In the genomic region with DNA sequence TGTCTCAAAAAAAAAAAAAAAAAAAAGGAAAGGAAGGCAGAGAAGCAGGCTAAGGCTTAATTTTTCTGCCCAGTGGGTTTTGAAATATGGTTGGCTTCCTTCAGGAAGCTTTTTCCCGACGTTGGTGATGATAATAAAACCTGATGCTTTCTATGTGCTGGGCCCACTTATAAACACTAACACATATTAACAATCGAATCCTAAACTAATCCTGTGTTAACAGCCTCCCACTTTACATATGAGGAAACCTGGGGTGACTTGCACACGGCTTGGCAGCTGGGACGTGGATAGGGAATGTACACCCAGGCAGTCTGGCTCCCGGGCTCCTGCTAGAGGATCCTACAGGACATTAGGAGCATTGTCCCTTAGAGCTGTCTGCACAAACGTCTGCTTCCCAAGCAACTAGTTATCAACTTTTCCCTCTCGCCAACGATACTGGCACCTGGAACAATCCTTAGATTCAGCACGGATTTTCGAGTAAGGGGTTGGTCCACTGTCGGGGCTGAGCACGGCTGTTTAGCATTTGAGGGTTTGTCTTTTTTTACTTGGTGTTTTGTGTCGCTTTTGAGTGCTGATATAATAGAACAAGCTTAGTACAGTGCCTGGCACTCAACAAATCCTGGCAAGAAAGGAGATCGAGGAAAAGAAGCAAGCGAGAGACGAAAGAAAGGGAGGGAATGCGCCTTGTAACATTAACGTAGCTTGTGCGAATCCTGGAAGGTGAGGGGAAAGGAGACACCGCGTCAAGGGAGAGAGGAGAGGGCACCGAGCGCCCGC, we compare ENCODE assay signal across 8 cellular contexts. TPM values are rescaled to one million over a fixed set of nuclear protein-coding genes. Genes with fewer than 3 reads are reported as not detected.
DNase-seq lines count a peak whose midpoint lies in the region; ATAC-seq lines count a peak whose summit lies in the region.

No MANE protein-coding gene starts in this region.

- peak overlapping the region in 1 of 2 donors; percentile 1 for H3K27ac Mint-ChIP-seq in stimulated activated naive CD8-positive, alpha-beta T cell treated with anti-CD3 and anti-CD28 coated beads, Interleukin-15, amount 100 ng/mL, for 72 hours

- ATAC-seq in GM19452 (IDR thresholded peaks at IDR 0.05; ENCODE audit: unreplicated experiment) (peak; percentile 34), HG03457 (IDR thresholded peaks at IDR 0.05; ENCODE audit: unreplicated experiment) (peak; percentile 7), left lobe of liver (peak; percentile 70)
- ATAC-seq in stimulated activated naive CD8-positive, alpha-beta T cell treated with anti-CD3 and anti-CD28 coated beads, Interleukin-15, amount 100 ng/mL, for 72 hours: peak; percentile 36

- no peaks in the 10 kb centered on the region for H3K9me3 Mint-ChIP-seq in stimulated activated naive CD8-positive, alpha-beta T cell treated with anti-CD3 and anti-CD28 coated beads, Interleukin-15, amount 100 ng/mL, for 72 hours

- DNase-seq in COR-L47 (lab: John Stamatoyannopoulos, UW) (peak; percentile 64), NCI-H82 (lab: John Stamatoyannopoulos, UW) (peak; percentile 78), caudate nucleus (lab: John Stamatoyannopoulos, UW) (peak in 24 of 61 donors; percentile 31 to 82 (median 54)), left lobe of liver (ENCODE audit: low spot score) (peak; percentile 61)
- DNase-seq in stimulated activated naive CD8-positive, alpha-beta T cell treated with anti-CD3 and anti-CD28 coated beads, Interleukin-15, amount 100 ng/mL, for 72 hours: no peak
- no peak for DNase-seq in activated CD4-positive, alpha-beta T cell treated with anti-CD3 and anti-CD28 coated beads, Interleukin-2, amount 50 U/mL, for 1 hour

- peak overlapping the region; percentile 42 for H3K27ac ChIP-seq in caudate nucleus (ENCODE audit: low read depth, low read length)

- peak overlapping the region; percentile 88 to 99 for H3K4me3 Mint-ChIP-seq in stimulated activated naive CD8-positive, alpha-beta T cell treated with anti-CD3 and anti-CD28 coated beads, Interleukin-15, amount 100 ng/mL, for 72 hours

- peaks cover 7% of the 10 kb centered on the region for H3K27me3 Mint-ChIP-seq in stimulated activated naive CD8-positive, alpha-beta T cell treated with anti-CD3 and anti-CD28 coated beads, Interleukin-15, amount 100 ng/mL, for 72 hours

- peaks cover 16% of the 10 kb centered on the region for H3K4me1 Mint-ChIP-seq in stimulated activated naive CD8-positive, alpha-beta T cell treated with anti-CD3 and anti-CD28 coated beads, Interleukin-15, amount 100 ng/mL, for 72 hours

RNA-seq across cellular contexts. Expression of a gene that starts 0.6 kb away (rescaled TPM):
- 6.8 TPM for total RNA-seq in left lobe of liver

RNA-seq across cellular contexts. Expression of a gene that starts 19.1 kb away (rescaled TPM):
- total RNA-seq in left lobe of liver: not detected

Comparison
In these comparisons a context has a peak if more than half of its experiments do, and no peak if none do; other contexts are left out.
1. DNase-seq: peak in COR-L47 (single experiment), NCI-H82 (single experiment) and left lobe of liver (single experiment); none in stimulated activated naive CD8-positive, alpha-beta T cell treated with anti-CD3 and anti-CD28 coated beads, Interleukin-15, amount 100 ng/mL, for 72 hours (0 of 2) and activated CD4-positive, alpha-beta T cell treated with anti-CD3 and anti-CD28 coated beads, Interleukin-2, amount 50 U/mL, for 1 hour (single experiment).
2. ATAC-seq: peak in every context shown above with its lines; median percentile 70 in left lobe of liver; 36 in stimulated activated naive CD8-positive, alpha-beta T cell treated with anti-CD3 and anti-CD28 coated beads, Interleukin-15, amount 100 ng/mL, for 72 hours; 34 in GM19452; 7 in HG03457.